Comparison of ENCODE assay signal across 8 cellular contexts in genomic region chr7:113086431-113086888, GRCh38. TPM values are rescaled to one million over a fixed set of nuclear protein-coding genes. Genes with fewer than 3 reads are reported as not detected.
DNase-seq lines count a peak whose midpoint lies in the region; ATAC-seq and TF ChIP-seq lines count a peak whose summit lies in the region.

Gene GPR85, minus strand, starts transcription at chr7:113086827. Its CDS starts 2,106 bp downstream, at chr7:113084721.

- no peaks in the 10 kb centered on the region for H3K79me2 ChIP-seq in smooth muscle cell (ENCODE audit: low read depth)

- peaks cover 6% of the 10 kb centered on the region for H3F3A ChIP-seq in smooth muscle cell (ENCODE audit: low read depth)

- H3K27ac Mint-ChIP-seq in T-helper 17 cell: no peak within 1 kb of the TSS

- H3K27ac ChIP-seq in smooth muscle cell (ENCODE audit: low read depth): peak within 1 kb of the TSS; percentile 94

- peaks cover 7% of the 10 kb centered on the region for H3K4me1 Mint-ChIP-seq in T-helper 17 cell

- H3K36me3 Mint-ChIP-seq in T-helper 17 cell (ENCODE audit: low read depth): no peaks in the 10 kb centered on the region

- peak within 1 kb of the TSS; percentile 63 for H3K4me3 Mint-ChIP-seq in T-helper 17 cell

- TF ChIP-seq CTCF in cardiac fibroblast (IDR thresholded peaks at IDR 0.05; ENCODE audit: low read depth, low read length): no peak
- no peak for TF ChIP-seq CTCF in smooth muscle cell (IDR thresholded peaks at IDR 0.05; ENCODE audit: borderline replicate concordance, insufficient read depth, poor library complexity, severe bottlenecking)

- no peaks in the 10 kb centered on the region for H4K20me1 ChIP-seq in smooth muscle cell (ENCODE audit: low read depth)

- DNase-seq in COLO829 (ENCODE audit: low spot score): peak; percentile 83
- peak; percentile 6 for DNase-seq in Jurkat, Clone E6-1 (ENCODE audit: low read depth, low spot score)
- DNase-seq in T-helper 17 cell: peak in 2 of 3 donors; percentile 4 to 10
- DNase-seq in cardiac fibroblast (ENCODE audit: low read depth in 2 of 2): peak; percentile 65 to 70
- peak; percentile 67 for DNase-seq in inferior parietal cortex (ENCODE audit: extremely low spot score)
- DNase-seq in smooth muscle cell (lab: John Stamatoyannopoulos, UW; ENCODE audit: unreplicated experiment): peak; percentile 38
- no peak for DNase-seq in NCI-H226

- ATAC-seq in GM21360 (IDR thresholded peaks at IDR 0.05; ENCODE audit: unreplicated experiment): peak; percentile 72
- ATAC-seq in T-helper 17 cell: peak; percentile 70

- peak within 1 kb of the TSS; percentile 89 for H3K9ac ChIP-seq in smooth muscle cell (ENCODE audit: low read depth)

- no peaks in the 10 kb centered on the region for H3K36me3 ChIP-seq in smooth muscle cell (ENCODE audit: low read depth)

- H3K27me3 ChIP-seq in smooth muscle cell (ENCODE audit: low read depth): peaks cover 3% of the 10 kb centered on the region

- H3K4me1 ChIP-seq in smooth muscle cell (ENCODE audit: low read depth): peaks cover 13% of the 10 kb centered on the region

- H3K4me3 ChIP-seq in Jurkat, Clone E6-1 (ENCODE audit: low read length): peak within 1 kb of the TSS; percentile 26
- H3K4me3 ChIP-seq in cardiac fibroblast (replicated peaks in 1 of 2; ENCODE audit: low read depth in 2 of 2, low read length in 2 of 2) (peak within 1 kb of the TSS; percentile 42 to 55), smooth muscle cell (peak within 1 kb of the TSS; percentile 63)

- peak within 1 kb of the TSS; percentile 74 for H2AFZ ChIP-seq in smooth muscle cell (ENCODE audit: low read depth)

- H3K4me2 ChIP-seq in smooth muscle cell: peak within 1 kb of the TSS; percentile 93

- H3K9me3 ChIP-seq in T-helper 17 cell (ENCODE audit: control insufficient read depth, low read length, poor library complexity, severe bottlenecking): no peaks in the 10 kb centered on the region
- no peaks in the 10 kb centered on the region for H3K9me3 ChIP-seq in smooth muscle cell (replicated peaks; ENCODE audit: low read depth)

- under 1% methylated on average over 17 of the region's 29 CpGs for WGBS in smooth muscle cell (ENCODE audit: low lambda C conversion rate)

- H3K27me3 Mint-ChIP-seq in T-helper 17 cell: peaks cover 53% of the 10 kb centered on the region

RNA-seq across cellular contexts. Expression of gene GPR85, which starts in this region (rescaled TPM):
- 0.39 TPM for polyA plus RNA-seq in Jurkat, Clone E6-1 (2012; ENCODE audit: insufficient read depth, insufficient read length)
- total RNA-seq in T-helper 17 cell: not detected
- total RNA-seq in smooth muscle cell: 1.9 and 2.1 TPM in 2 replicates
- polyA plus RNA-seq in smooth muscle cell: 0.04 and 0.93 TPM in 2 replicates

Comparison
In these comparisons a context has a peak if more than half of its experiments do, and no peak if none do; other contexts are left out.
1. Peak in DNase-seq and ATAC-seq in T-helper 17 cell; RNA of the gene not detected or under 1 TPM.